In genomic region chr13:30110301-30111070, GRCh38 we compare ENCODE assay signal across 15 cellular contexts.
"Had no signal": no experiment of that assay in that cellular context is flagged by ENCODE, and none has a peak within 500 bp of the region (broad histone marks: within the 10 kb centered on the region; RNA-seq: fewer than 3 reads in every experiment).

No MANE protein-coding gene starts in this region.

- H3K4me3 Mint-ChIP-seq: brain, mesothelial cell of epicardium had no signal

- H3K9me3 Mint-ChIP-seq: activated naive CD4-positive, alpha-beta T cell treated with anti-CD3 and anti-CD28 coated beads, Interleukin-2, amount 50 U/mL, for 72 hours; mesothelial cell of epicardium had no signal

- H3K27ac Mint-ChIP-seq: activated naive CD4-positive, alpha-beta T cell treated with anti-CD3 and anti-CD28 coated beads, Interleukin-2, amount 50 U/mL, for 72 hours; mesothelial cell of epicardium had no signal

- H3K4me3 ChIP-seq: heart right ventricle, prostate gland, upper lobe of right lung had no signal

- DNase-seq: activated effector memory CD4-positive, alpha-beta T cell treated with Interleukin-2 at 50 U/mL for 16 hours; activated T-cell treated with anti-CD3 and anti-CD28 coated beads, Interleukin-2, amount 50 U/mL, for 1 hour; amniotic stem cell; cerebellar nuclear complex; dermis blood vessel endothelial cell; foreskin melanocyte; heart right ventricle; stimulated activated CD4-positive, alpha-beta T cell treated with anti-CD3 and anti-CD28 coated beads, Interleukin-2, amount 100 ng/mL, for 48 hours; stimulated activated naive CD4-positive, alpha-beta T cell treated with Interleukin-2 at 50 U/mL for 16 hours; upper lobe of right lung had no signal

- H3K9me3 ChIP-seq: heart right ventricle, prostate gland, upper lobe of right lung had no signal

- H3K27me3 Mint-ChIP-seq: brain had no signal

- H3K27ac ChIP-seq: heart right ventricle, prostate gland, upper lobe of right lung had no signal

- H3K27me3 ChIP-seq: heart right ventricle, upper lobe of right lung had no signal

- ATAC-seq: activated naive CD4-positive, alpha-beta T cell treated with anti-CD3 and anti-CD28 coated beads, Interleukin-2, amount 50 U/mL, for 72 hours; esophagus mucosa; upper lobe of right lung had no signal

- H3K36me3 Mint-ChIP-seq: activated naive CD4-positive, alpha-beta T cell treated with anti-CD3 and anti-CD28 coated beads, Interleukin-2, amount 50 U/mL, for 72 hours; brain; mesothelial cell of epicardium had no signal

- H3K36me3 ChIP-seq: heart right ventricle, prostate gland, upper lobe of right lung had no signal
